2 cellular contexts compared by ENCODE assay signal in genomic region chr1:201753492-201753891, GRCh38.
TF ChIP-seq lines count a peak whose summit lies in the region.

No MANE protein-coding gene starts in this region.

TF ChIP-seq in SK-N-SH, 30 proteins besides CTCF, POLR2A, EP300 and RAD21:
- TF ChIP-seq JUND (IDR thresholded peaks at IDR 0.05), result no peak
- no peak for TF ChIP-seq NFIC (IDR thresholded peaks at IDR 0.05; ENCODE audit: borderline replicate concordance)
- TF ChIP-seq TEAD4 (IDR thresholded peaks at IDR 0.05; ENCODE audit: borderline replicate concordance, insufficient read depth), result no peak
- TF ChIP-seq MXI1 (IDR thresholded peaks at IDR 0.05; ENCODE audit: low read depth, low read length), result no peak
- TF ChIP-seq FOXJ3 (CRISPR knock-in tag; IDR thresholded peaks at IDR 0.05), result no peak
- no peak for TF ChIP-seq POLR2AphosphoS5 (IDR thresholded peaks at IDR 0.05; ENCODE audit: low read depth, low read length)

TF ChIP-seq in H1, 55 proteins besides CTCF, POLR2A, EP300 and RAD21:
- TF ChIP-seq NANOG (IDR thresholded peaks at IDR 0.05; ENCODE audit: insufficient read depth, low read depth, low read length, poor library complexity, severe bottlenecking) (no peak), KDM4A (IDR thresholded peaks at IDR 0.05; ENCODE audit: low read depth, low read length, severe bottlenecking) (no peak), HDAC2 (IDR thresholded peaks at IDR 0.05; ENCODE audit: borderline replicate concordance in 1 of 2, low read depth in 2 of 2, low read length in 2 of 2) (no peak), RXRA (IDR thresholded peaks at IDR 0.05; ENCODE audit: insufficient read depth, low read depth, low read length) (no peak), SRF (IDR thresholded peaks at IDR 0.05; ENCODE audit: low read depth, low read length) (no peak), GTF2F1 (IDR thresholded peaks at IDR 0.05; ENCODE audit: borderline replicate concordance, low read depth, low read length) (no peak), EGR1 (IDR thresholded peaks at IDR 0.05; ENCODE audit: borderline replicate concordance, low read depth, low read length) (no peak), BRCA1 (IDR thresholded peaks at IDR 0.05; ENCODE audit: low read depth, low read length) (no peak), TEAD4 (IDR thresholded peaks at IDR 0.05; ENCODE audit: low read depth, low read length) (no peak), CBX8 (IDR thresholded peaks at IDR 0.05; ENCODE audit: borderline replicate concordance, low read depth, low read length) (no peak)
